12 cellular contexts compared by ENCODE assay signal in genomic region chr1:103250441-103250861, GRCh38.
A peak's percentile ranks its signal among the peaks of the same experiment; 100 is the strongest.
DNase-seq lines count a peak whose midpoint lies in the region; ATAC-seq and TF ChIP-seq lines count a peak whose summit lies in the region.
"Had no signal": no experiment of that assay in that cellular context is flagged by ENCODE, and none has a peak within 500 bp of the region (broad histone marks: within the 10 kb centered on the region; RNA-seq: fewer than 3 reads in every experiment).

No MANE protein-coding gene starts in this region.

- TF ChIP-seq RAD21 in Ishikawa (IDR thresholded peaks at IDR 0.05; ENCODE audit: low read depth), result 0 out of 2 replicates have a peak, but pooled peaks have one; percentile 5

- peaks cover 33% of the 10 kb centered on the region for H3K4me1 ChIP-seq in mesodermal cell (ENCODE audit: control insufficient read depth, insufficient read depth, low read length, poor library complexity, severe bottlenecking)
- H3K4me1 ChIP-seq: BLaER1 had no signal

- DNase-seq in AG20443 (ENCODE audit: low spot score) (peak; percentile 3), cerebellar cortex (ENCODE audit: low spot score) (peak; percentile 93), NCI-H1694 (lab: John Stamatoyannopoulos, UW) (no peak), NCI-H1930 (lab: John Stamatoyannopoulos, UW) (no peak)
- DNase-seq in stimulated activated CD4-positive, alpha-beta T cell treated with anti-CD3 and anti-CD28 coated beads, Interleukin-15, amount 100 ng/mL, for 24 hours, result no peak
- DNase-seq: central memory CD4-positive, alpha-beta T cell; left ventricle myocardium superior; NCI-H146 had no signal

- peak overlapping the region; percentile 97 for H3K27ac ChIP-seq in mesodermal cell (ENCODE audit: low read depth, low read length, severe bottlenecking)
- H3K27ac ChIP-seq: BLaER1 had no signal

- WGBS in mesodermal cell (ENCODE audit: insufficient coverage in 2 of 2), 2 experiments, result 0 to 5% methylated on average over 1 to 2 of the region's 3 CpGs

- H3K4me3 ChIP-seq in mesodermal cell (ENCODE audit: extremely low read depth, insufficient read depth, low read length, poor library complexity, severe bottlenecking), result no peak overlapping the region
- H3K4me3 ChIP-seq: BLaER1 had no signal

- no peaks in the 10 kb centered on the region for H3K9me3 ChIP-seq in mesodermal cell (ENCODE audit: control insufficient read depth, low read length)
- H3K9me3 ChIP-seq: BLaER1 had no signal

- no peak for ATAC-seq in GM18868 (IDR thresholded peaks at IDR 0.05; ENCODE audit: unreplicated experiment)
- ATAC-seq: left ventricle myocardium superior had no signal

- peak; percentile 66; the same call in 1 of the 2 replicates for TF ChIP-seq EP300 in Ishikawa (IDR thresholded peaks at IDR 0.05; ENCODE audit: borderline replicate concordance)

- H3K36me3 ChIP-seq in mesodermal cell (ENCODE audit: control insufficient read depth, insufficient read depth, low read length), result no peaks in the 10 kb centered on the region
- H3K36me3 ChIP-seq: BLaER1 had no signal

TF ChIP-seq in Ishikawa, 13 proteins besides CTCF, POLR2A, EP300 and RAD21:
- TF ChIP-seq REST (IDR thresholded peaks at IDR 0.05; ENCODE audit: low read depth), result no peak
- no peak for TF ChIP-seq EGR1 (IDR thresholded peaks at IDR 0.05)
- no peak for TF ChIP-seq FOXM1 (IDR thresholded peaks at IDR 0.05; ENCODE audit: borderline replicate concordance, low read depth)
- peak; percentile 69 for TF ChIP-seq TCF12 (IDR thresholded peaks at IDR 0.05; ENCODE audit: low read depth)
- no peak for TF ChIP-seq CEBPB (IDR thresholded peaks at IDR 0.05)
- 0 out of 2 replicates have a peak, but pooled peaks have one; percentile 25 for TF ChIP-seq NFIC (IDR thresholded peaks at IDR 0.05)
- no peak for TF ChIP-seq CREB1 (IDR thresholded peaks at IDR 0.05; ENCODE audit: low read depth)
- no peak for TF ChIP-seq YY1 (IDR thresholded peaks at IDR 0.05; ENCODE audit: low read depth)
- TF ChIP-seq TEAD4 (IDR thresholded peaks at IDR 0.05), result peak; percentile 60

Comparison
In these comparisons a context has a peak if more than half of its experiments do, and no peak if none do; other contexts are left out.
1. DNase-seq: peak in AG20443 (single experiment) and cerebellar cortex (single experiment); none in NCI-H1694 (single experiment), stimulated activated CD4-positive, alpha-beta T cell treated with anti-CD3 and anti-CD28 coated beads, Interleukin-15, amount 100 ng/mL, for 24 hours (single experiment) and NCI-H1930 (0 of 2).